8 cellular contexts compared by ENCODE assay signal in the genomic region with DNA sequence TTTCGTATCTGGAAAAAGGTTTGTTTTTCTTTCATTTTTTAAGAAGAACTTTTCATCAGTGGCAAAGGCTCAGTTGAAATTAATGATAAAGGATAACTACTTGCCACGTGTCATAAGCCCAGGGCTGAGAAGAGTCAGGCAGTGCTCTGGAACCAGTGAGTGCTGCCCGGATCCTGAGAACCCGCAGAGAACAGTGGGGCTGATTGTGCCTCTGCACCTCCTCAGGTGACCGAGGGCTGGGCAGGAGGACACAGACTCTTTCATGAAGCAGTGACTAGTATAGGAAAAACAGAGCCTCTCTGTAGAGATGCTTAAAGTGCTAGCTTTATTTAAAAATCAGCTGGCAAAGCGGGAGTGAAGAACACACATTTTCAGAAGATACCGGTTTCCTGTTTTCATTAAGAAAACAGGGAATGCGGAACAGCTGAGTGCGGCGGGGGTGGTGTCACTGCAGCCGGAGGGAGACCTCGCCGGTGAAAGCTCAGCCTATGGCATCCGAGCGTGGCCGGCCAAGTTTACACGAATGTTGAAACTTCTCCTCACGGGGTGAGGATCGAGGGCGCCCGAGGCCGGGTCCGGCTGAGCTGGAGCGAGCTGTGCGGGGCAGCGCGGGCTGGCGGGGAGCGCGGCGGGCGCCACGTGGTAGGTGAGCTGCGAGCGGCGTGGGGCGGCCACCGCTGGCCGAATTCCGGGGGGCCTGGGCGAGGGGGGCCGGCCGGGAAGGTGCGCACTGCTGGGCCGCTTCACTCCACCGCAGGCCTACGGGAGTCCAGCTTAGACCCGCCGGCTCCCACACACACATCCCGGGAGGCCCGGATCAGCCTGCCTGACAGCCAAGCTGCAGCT.
DNase-seq lines count a peak whose midpoint lies in the region; ATAC-seq and TF ChIP-seq lines count a peak whose summit lies in the region.

No MANE protein-coding gene starts in this region.

- POLR2A ChIA-PET in activated CD8-positive, alpha-beta T cell treated with anti-CD3 and anti-CD28 coated beads, Interleukin-2, amount 10 ng/mL, durations not matched to agents 7 days and 5 days (lab: Charles Lee), result no interaction called here

- no peak overlapping the region for H3K27ac ChIP-seq in endodermal cell (ENCODE audit: low read depth, low read length)
- H3K27ac ChIP-seq in lung (ENCODE audit: low read depth in 1 of 2, low read length in 1 of 2), result peak overlapping the region; percentile 81 to 86

- peak overlapping the region; percentile 76 for H3K4me3 ChIP-seq in endodermal cell (ENCODE audit: low read length)
- peak overlapping the region; percentile 36 for H3K4me3 ChIP-seq in lung

- TF ChIP-seq CTCF in endodermal cell (conservative IDR thresholded peaks at IDR 0.05) (no peak), lung (IDR thresholded peaks at IDR 0.05; ENCODE audit: control extremely low read depth, extremely low read depth) (no peak)

- H3K4me1 ChIP-seq in endodermal cell (ENCODE audit: control insufficient read depth, insufficient read depth, low read length), result peaks cover 12% of the 10 kb centered on the region
- peaks cover 0 to 9% of the 10 kb centered on the region in 2 donors for H3K4me1 ChIP-seq in lung (ENCODE audit: control insufficient read depth in 2 of 2, insufficient read depth in 2 of 2, low read length in 2 of 2)

- in situ Hi-C loops in KBM-7 (cut with MboI; ENCODE audit: low pct_unique_long_range_greater_than_20kb, low sequenced_read_pairs), result no loop called here

- peaks cover 20% of the 10 kb centered on the region for H3K4me1 Mint-ChIP-seq in activated CD8-positive, alpha-beta T cell treated with anti-CD3 and anti-CD28 coated beads, Interleukin-2, amount 10 ng/mL, durations not matched to agents 7 days and 5 days (ENCODE audit: low read depth)
- peaks cover 26% of the 10 kb centered on the region for H3K4me1 Mint-ChIP-seq in endodermal cell

- 18 to 28% methylated on average over 10 to 51 of the region's 51 CpGs for WGBS in endodermal cell (ENCODE audit: insufficient coverage in 1 of 2, insufficient read length in 1 of 2), 2 experiments
- WGBS in lung, 2 donors, result 2 to 3% methylated on average over 51 of the region's 51 CpGs

- ATAC-seq in activated CD8-positive, alpha-beta T cell treated with anti-CD3 and anti-CD28 coated beads, Interleukin-2, amount 10 ng/mL, durations not matched to agents 7 days and 5 days, result peak; percentile 95
- ATAC-seq in lung (ENCODE audit: insufficient read depth, low FRiP score), result peak; percentile 75
- no peak for ATAC-seq in GM21529 (IDR thresholded peaks at IDR 0.05; ENCODE audit: unreplicated experiment)
- ATAC-seq in GM18867 (IDR thresholded peaks at IDR 0.05; ENCODE audit: unreplicated experiment), result no peak

- peak; percentile 67 for DNase-seq in ELF-1 (ENCODE audit: low read depth, low spot score)
- DNase-seq in KBM-7, result peak; percentile 80
- peak; percentile 54 for DNase-seq in activated CD8-positive, alpha-beta T cell treated with anti-CD3 and anti-CD28 coated beads, Interleukin-2, amount 10 ng/mL, durations not matched to agents 7 days and 5 days
- DNase-seq in endodermal cell, result peak; percentile 84
- DNase-seq in lung (ENCODE audit: low spot score), result peak; percentile 59
- DNase-seq in stimulated activated CD8-positive, alpha-beta memory T cell treated with anti-CD3 and anti-CD28 coated beads, Interleukin-15, amount 100 ng/mL, for 24 hours (ENCODE audit: low read depth), result peak; percentile 2

- H3K27me3 Mint-ChIP-seq in activated CD8-positive, alpha-beta T cell treated with anti-CD3 and anti-CD28 coated beads, Interleukin-2, amount 10 ng/mL, durations not matched to agents 7 days and 5 days (ENCODE audit: low read depth), result peaks cover 16% of the 10 kb centered on the region
- H3K27me3 Mint-ChIP-seq in endodermal cell (ENCODE audit: insufficient read depth), result no peaks in the 10 kb centered on the region

- H3K4me3 Mint-ChIP-seq in activated CD8-positive, alpha-beta T cell treated with anti-CD3 and anti-CD28 coated beads, Interleukin-2, amount 10 ng/mL, durations not matched to agents 7 days and 5 days, result peak overlapping the region; percentile 78
- peak overlapping the region; percentile 55 for H3K4me3 Mint-ChIP-seq in endodermal cell

- CTCF ChIA-PET in activated CD8-positive, alpha-beta T cell treated with anti-CD3 and anti-CD28 coated beads, Interleukin-2, amount 10 ng/mL, durations not matched to agents 7 days and 5 days (lab: Charles Lee), result interaction anchor here (0.7 to 1.4 kb wide), 6 partner anchors 9 to 95 kb away, joined by 3 to 5 read pairs (median 4); no protein-coding TSS in a partner anchor

- no peaks in the 10 kb centered on the region for H3K27me3 ChIP-seq in endodermal cell (ENCODE audit: control insufficient read depth, insufficient read depth, low read length, poor library complexity, severe bottlenecking)
- no peaks in the 10 kb centered on the region for H3K27me3 ChIP-seq in lung (ENCODE audit: control insufficient read depth, insufficient read depth)

- peak overlapping the region; percentile 56 for H3K9ac ChIP-seq in endodermal cell (ENCODE audit: extremely low read depth, low read length, poor library complexity, severe bottlenecking)

- peaks cover 14% of the 10 kb centered on the region for H3K36me3 ChIP-seq in endodermal cell (ENCODE audit: control insufficient read depth, insufficient read depth, low read length)
- H3K36me3 ChIP-seq in lung (ENCODE audit: control insufficient read depth in 2 of 2, insufficient read depth in 2 of 2, low read length in 2 of 2), result peaks cover 3 to 8% of the 10 kb centered on the region in 2 donors

- peaks cover 5% of the 10 kb centered on the region for H3K36me3 Mint-ChIP-seq in activated CD8-positive, alpha-beta T cell treated with anti-CD3 and anti-CD28 coated beads, Interleukin-2, amount 10 ng/mL, durations not matched to agents 7 days and 5 days (ENCODE audit: low read depth)
- H3K36me3 Mint-ChIP-seq in endodermal cell (ENCODE audit: low read depth), result peaks cover 13% of the 10 kb centered on the region

- H3K9me3 ChIP-seq in endodermal cell (ENCODE audit: control insufficient read depth, low read length) (no peaks in the 10 kb centered on the region), lung (ENCODE audit: control insufficient read depth in 2 of 2, insufficient read depth in 1 of 2, low read length in 1 of 2) (no peaks in the 10 kb centered on the region)

- peak overlapping the region; percentile 76 for H3K27ac Mint-ChIP-seq in activated CD8-positive, alpha-beta T cell treated with anti-CD3 and anti-CD28 coated beads, Interleukin-2, amount 10 ng/mL, durations not matched to agents 7 days and 5 days
- peak overlapping the region; percentile 37 for H3K27ac Mint-ChIP-seq in endodermal cell

- H3K9me3 Mint-ChIP-seq in activated CD8-positive, alpha-beta T cell treated with anti-CD3 and anti-CD28 coated beads, Interleukin-2, amount 10 ng/mL, durations not matched to agents 7 days and 5 days (ENCODE audit: insufficient read depth), result no peaks in the 10 kb centered on the region
- H3K9me3 Mint-ChIP-seq in endodermal cell, result no peaks in the 10 kb centered on the region

Comparison
In these comparisons a context has a peak if more than half of its experiments do, and no peak if none do; other contexts are left out.
1. DNase-seq: peak in every context shown above with its lines; median percentile 84 in endodermal cell; 80 in KBM-7; 67 in ELF-1; 59 in lung; 54 in activated CD8-positive, alpha-beta T cell treated with anti-CD3 and anti-CD28 coated beads, Interleukin-2, amount 10 ng/mL, durations not matched to agents 7 days and 5 days; 2 in stimulated activated CD8-positive, alpha-beta memory T cell treated with anti-CD3 and anti-CD28 coated beads, Interleukin-15, amount 100 ng/mL, for 24 hours.
2. ATAC-seq: peak in activated CD8-positive, alpha-beta T cell treated with anti-CD3 and anti-CD28 coated beads, Interleukin-2, amount 10 ng/mL, durations not matched to agents 7 days and 5 days (single experiment) and lung (single experiment); none in GM21529 (single experiment) and GM18867 (single experiment).